In the genomic region with DNA sequence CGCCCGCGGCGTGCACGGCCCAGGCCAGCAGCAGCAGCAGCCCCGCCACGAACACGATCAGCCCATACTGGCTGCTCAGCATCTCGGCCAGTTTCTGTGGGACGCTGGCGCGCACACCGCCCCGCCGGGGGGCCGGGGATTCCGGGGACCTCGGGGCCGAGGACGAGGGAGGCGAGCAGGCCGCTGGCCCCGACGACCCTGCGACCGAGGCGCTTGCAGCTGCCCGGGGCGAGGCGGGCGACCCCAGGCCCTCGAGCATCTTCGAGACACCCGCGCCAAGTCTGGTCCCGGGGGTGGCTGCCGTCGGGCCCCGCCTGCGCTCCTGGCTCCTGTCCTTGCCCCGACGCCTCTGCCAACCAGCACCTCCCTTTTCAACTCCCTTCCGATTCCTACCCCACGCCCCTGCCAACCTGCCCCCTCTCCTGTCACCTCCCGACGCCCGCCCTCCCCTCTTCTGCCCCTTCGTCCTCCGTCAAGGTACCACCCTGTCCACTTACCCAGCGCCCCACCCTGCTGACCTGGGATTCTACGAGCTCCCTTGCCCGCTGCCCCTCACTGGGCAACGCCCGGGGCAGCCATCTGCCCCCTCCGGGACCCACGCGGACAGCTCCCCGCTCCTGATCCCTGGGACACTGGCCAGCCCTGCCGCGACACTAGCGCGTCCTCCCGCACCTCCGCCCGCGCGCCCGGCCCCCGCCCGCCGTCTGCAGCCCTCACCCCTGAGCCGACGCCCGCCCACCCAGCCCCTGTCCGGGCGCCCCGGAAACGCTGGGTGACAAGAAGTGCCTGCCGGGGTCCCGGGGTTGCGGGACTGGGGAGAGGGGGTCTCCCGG, we compare ENCODE assay signal across 2 cellular contexts.
A peak's percentile ranks its signal among the peaks of the same experiment; 100 is the strongest.
TF ChIP-seq lines count a peak whose summit lies in the region.

A gene with protein sequence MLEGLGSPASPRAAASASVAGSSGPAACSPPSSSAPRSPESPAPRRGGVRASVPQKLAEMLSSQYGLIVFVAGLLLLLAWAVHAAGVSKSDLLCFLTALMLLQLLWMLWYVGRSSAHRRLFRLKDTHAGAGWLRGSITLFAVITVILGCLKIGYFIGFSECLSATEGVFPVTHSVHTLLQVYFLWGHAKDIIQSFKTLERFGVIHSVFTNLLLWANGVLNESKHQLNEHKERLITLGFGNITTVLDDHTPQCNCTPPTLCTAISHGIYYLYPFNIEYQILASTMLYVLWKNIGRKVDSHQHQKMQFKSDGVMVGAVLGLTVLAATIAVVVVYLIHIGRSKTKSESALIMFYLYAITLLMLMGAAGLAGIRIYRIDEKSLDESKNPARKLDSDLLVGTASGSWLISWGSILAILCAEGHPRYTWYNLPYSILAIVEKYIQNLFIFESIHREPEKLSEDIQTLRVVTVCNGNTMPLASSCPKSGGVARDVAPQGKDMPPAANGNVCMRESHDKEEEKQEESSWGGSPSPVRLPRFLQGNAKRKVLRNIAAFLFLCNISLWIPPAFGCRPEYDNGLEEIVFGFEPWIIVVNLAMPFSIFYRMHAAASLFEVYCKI (minus strand): TSS at position 324 of the 833 bp plus-strand sequence. CDS start 65 bp downstream, at position 259.

TF ChIP-seq in IMR-90, 13 proteins besides CTCF, POLR2A, EP300 and RAD21:
- TF ChIP-seq RCOR1 (IDR thresholded peaks at IDR 0.05; ENCODE audit: insufficient replicate concordance, low read length) (no peak), SMC3 (IDR thresholded peaks at IDR 0.05; ENCODE audit: low read depth, low read length) (no peak), BHLHE40 (IDR thresholded peaks at IDR 0.05; ENCODE audit: low read depth, low read length) (no peak), RFX5 (IDR thresholded peaks at IDR 0.05; ENCODE audit: low read depth, low read length) (no peak), CHD1 (IDR thresholded peaks at IDR 0.05; ENCODE audit: low read depth, low read length) (no peak), NFE2L2 (IDR thresholded peaks at IDR 0.05; ENCODE audit: low read depth, low read length) (no peak), MXI1 (IDR thresholded peaks at IDR 0.05; ENCODE audit: borderline replicate concordance, low read depth, low read length) (no peak), CEBPB (IDR thresholded peaks at IDR 0.05; ENCODE audit: low read depth, low read length) (no peak), MAZ (IDR thresholded peaks at IDR 0.05; ENCODE audit: borderline replicate concordance, low read depth, low read length) (no peak), MAFK (IDR thresholded peaks at IDR 0.05; ENCODE audit: low read depth, low read length) (no peak), FOS (IDR thresholded peaks at IDR 0.05; ENCODE audit: low read depth, low read length) (no peak)
- TF ChIP-seq, protein P1, sequence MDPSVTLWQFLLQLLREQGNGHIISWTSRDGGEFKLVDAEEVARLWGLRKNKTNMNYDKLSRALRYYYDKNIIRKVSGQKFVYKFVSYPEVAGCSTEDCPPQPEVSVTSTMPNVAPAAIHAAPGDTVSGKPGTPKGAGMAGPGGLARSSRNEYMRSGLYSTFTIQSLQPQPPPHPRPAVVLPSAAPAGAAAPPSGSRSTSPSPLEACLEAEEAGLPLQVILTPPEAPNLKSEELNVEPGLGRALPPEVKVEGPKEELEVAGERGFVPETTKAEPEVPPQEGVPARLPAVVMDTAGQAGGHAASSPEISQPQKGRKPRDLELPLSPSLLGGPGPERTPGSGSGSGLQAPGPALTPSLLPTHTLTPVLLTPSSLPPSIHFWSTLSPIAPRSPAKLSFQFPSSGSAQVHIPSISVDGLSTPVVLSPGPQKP (IDR thresholded peaks at IDR 0.05; ENCODE audit: borderline replicate concordance, low read depth, low read length): no peak

TF ChIP-seq in endothelial cell of umbilical vein, 7 proteins besides CTCF, POLR2A, EP300 and RAD21:
- TF ChIP-seq JUN (IDR thresholded peaks at IDR 0.05; ENCODE audit: borderline replicate concordance, insufficient read depth, insufficient read length, low read depth) (no peak), EZH2 (IDR thresholded peaks at IDR 0.05; ENCODE audit: borderline replicate concordance, low read depth, low read length, severe bottlenecking) (peak; percentile 67)
